Comparison of ENCODE assay signal across 1 cellular context in genomic region chr6:1659816-1660215, GRCh38.
TF ChIP-seq lines count a peak whose summit lies in the region.

No MANE protein-coding gene starts in this region.

TF ChIP-seq in K562, 482 proteins besides CTCF, POLR2A, EP300 and RAD21 (continued from another document):
- no peak for TF ChIP-seq MGA (IDR thresholded peaks at IDR 0.05)
- no peak for TF ChIP-seq TSHZ1 (CRISPR knock-in tag; IDR thresholded peaks at IDR 0.05)
- TF ChIP-seq SMAD4 (CRISPR knock-in tag; conservative IDR thresholded peaks at IDR 0.05), result no peak
- TF ChIP-seq ZNF639 (CRISPR knock-in tag; conservative IDR thresholded peaks at IDR 0.05 in 1 of 2, IDR thresholded peaks at IDR 0.05 in 1 of 2), result no peak
- no peak for TF ChIP-seq TAF15 (IDR thresholded peaks at IDR 0.05; ENCODE audit: low read depth, low read length)
- peak; percentile 55 for TF ChIP-seq USF2 (CRISPR knock-in tag; IDR thresholded peaks at IDR 0.05)
- no peak for TF ChIP-seq CXXC5 (CRISPR knock-in tag; IDR thresholded peaks at IDR 0.05)
